1 cellular context compared by ENCODE assay signal in the genomic region with DNA sequence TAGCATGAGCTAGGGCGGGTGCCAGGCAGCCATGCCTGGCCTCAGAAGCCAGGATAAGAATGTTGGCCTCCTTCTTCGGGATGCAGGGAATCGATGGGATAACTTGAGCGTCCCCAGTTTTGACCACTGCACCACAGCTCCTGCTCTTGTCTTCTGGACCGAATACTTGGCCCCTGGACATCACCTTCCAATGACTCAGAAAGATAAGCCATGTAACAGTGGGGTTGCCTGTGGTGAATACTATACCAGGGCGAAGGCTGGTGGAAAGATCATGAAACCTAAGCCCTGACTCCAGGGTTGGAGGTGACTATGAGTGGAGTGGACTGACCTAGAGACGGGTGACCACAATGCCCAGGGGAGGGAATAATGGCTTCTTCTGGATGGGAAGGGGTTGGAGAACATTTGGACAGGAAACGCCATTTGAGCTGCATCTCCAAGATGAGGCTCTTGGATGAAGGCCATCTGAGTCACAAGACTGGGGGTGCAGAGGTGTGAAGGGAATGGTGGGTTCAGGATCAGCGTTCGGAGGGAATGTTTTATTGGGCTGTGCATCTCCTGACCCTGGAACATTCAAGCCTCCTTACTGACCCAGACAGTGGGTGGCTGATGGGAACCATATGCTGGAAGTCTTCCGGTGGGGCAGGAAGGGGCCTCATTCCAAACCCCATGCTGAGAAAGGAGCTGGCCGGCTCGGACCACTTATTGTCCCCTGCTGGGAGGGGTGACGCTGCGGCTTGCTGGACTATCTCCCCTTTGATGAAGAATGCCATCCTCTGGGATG.
TF ChIP-seq lines count a peak whose summit lies in the region.

No MANE protein-coding gene starts in this region.

TF ChIP-seq in HEK293T, 16 proteins besides CTCF, POLR2A, EP300 and RAD21:
- TF ChIP-seq ZNF384 (IDR thresholded peaks at IDR 0.05): no peak
- TF ChIP-seq, protein P1, sequence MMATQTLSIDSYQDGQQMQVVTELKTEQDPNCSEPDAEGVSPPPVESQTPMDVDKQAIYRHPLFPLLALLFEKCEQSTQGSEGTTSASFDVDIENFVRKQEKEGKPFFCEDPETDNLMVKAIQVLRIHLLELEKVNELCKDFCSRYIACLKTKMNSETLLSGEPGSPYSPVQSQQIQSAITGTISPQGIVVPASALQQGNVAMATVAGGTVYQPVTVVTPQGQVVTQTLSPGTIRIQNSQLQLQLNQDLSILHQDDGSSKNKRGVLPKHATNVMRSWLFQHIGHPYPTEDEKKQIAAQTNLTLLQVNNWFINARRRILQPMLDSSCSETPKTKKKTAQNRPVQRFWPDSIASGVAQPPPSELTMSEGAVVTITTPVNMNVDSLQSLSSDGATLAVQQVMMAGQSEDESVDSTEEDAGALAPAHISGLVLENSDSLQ (IDR thresholded peaks at IDR 0.05): no peak
